Comparison of ENCODE assay signal across 1 cellular context in genomic region chr1:200301152-200301551, GRCh38.
TF ChIP-seq lines count a peak whose summit lies in the region.

No MANE protein-coding gene starts in this region.

TF ChIP-seq in IMR-90, 13 proteins besides CTCF, POLR2A, EP300 and RAD21 (continued from another document):
- TF ChIP-seq, protein P1, sequence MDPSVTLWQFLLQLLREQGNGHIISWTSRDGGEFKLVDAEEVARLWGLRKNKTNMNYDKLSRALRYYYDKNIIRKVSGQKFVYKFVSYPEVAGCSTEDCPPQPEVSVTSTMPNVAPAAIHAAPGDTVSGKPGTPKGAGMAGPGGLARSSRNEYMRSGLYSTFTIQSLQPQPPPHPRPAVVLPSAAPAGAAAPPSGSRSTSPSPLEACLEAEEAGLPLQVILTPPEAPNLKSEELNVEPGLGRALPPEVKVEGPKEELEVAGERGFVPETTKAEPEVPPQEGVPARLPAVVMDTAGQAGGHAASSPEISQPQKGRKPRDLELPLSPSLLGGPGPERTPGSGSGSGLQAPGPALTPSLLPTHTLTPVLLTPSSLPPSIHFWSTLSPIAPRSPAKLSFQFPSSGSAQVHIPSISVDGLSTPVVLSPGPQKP (IDR thresholded peaks at IDR 0.05; ENCODE audit: borderline replicate concordance, low read depth, low read length): no peak
- TF ChIP-seq RCOR1 (IDR thresholded peaks at IDR 0.05; ENCODE audit: insufficient replicate concordance, low read length): no peak
- no peak for TF ChIP-seq RFX5 (IDR thresholded peaks at IDR 0.05; ENCODE audit: low read depth, low read length)
- no peak for TF ChIP-seq MXI1 (IDR thresholded peaks at IDR 0.05; ENCODE audit: borderline replicate concordance, low read depth, low read length)
- no peak for TF ChIP-seq NFE2L2 (IDR thresholded peaks at IDR 0.05; ENCODE audit: low read depth, low read length)
- TF ChIP-seq USF2 (IDR thresholded peaks at IDR 0.05; ENCODE audit: low read depth, low read length): no peak
- no peak for TF ChIP-seq CEBPB (IDR thresholded peaks at IDR 0.05; ENCODE audit: low read depth, low read length)
- no peak for TF ChIP-seq MAFK (IDR thresholded peaks at IDR 0.05; ENCODE audit: low read depth, low read length)
- no peak for TF ChIP-seq BHLHE40 (IDR thresholded peaks at IDR 0.05; ENCODE audit: low read depth, low read length)
- no peak for TF ChIP-seq SMC3 (IDR thresholded peaks at IDR 0.05; ENCODE audit: low read depth, low read length)
- TF ChIP-seq MAZ (IDR thresholded peaks at IDR 0.05; ENCODE audit: borderline replicate concordance, low read depth, low read length): no peak
